8 cellular contexts compared by ENCODE assay signal in the genomic region with DNA sequence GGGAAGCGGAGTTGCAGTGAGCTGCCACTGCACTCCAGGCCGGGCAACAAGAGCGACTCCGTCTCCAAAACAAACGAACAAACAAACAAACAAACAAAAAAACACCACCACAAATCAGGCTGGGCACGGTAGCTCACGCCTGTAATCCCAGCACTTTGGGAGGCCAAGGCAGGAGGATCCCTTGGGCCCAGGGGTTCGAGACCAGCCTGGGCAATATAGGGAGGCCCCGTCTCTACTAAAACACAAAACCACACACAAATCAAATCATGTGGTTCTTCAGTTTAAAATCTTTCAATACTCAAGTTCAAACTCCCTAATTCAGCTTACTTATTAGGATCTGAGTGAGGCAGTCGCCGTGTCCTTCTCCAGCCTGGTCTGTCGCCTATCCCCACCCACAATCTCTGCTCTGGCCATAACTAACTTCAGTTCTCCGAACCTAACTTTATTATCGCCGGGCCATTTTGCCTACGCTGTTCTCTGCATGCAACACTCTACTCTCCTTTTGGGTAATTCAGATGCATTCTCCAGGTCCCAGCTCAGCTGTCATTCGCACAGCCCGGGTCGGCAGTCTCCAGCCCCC. TPM values are rescaled to one million over a fixed set of nuclear protein-coding genes. Genes with fewer than 3 reads are reported as not detected.
A peak's percentile ranks its signal among the peaks of the same experiment; 100 is the strongest.
DNase-seq lines count a peak whose midpoint lies in the region; ATAC-seq lines count a peak whose summit lies in the region.

No MANE protein-coding gene starts in this region.

- H3K9ac ChIP-seq in ES-I3 (ENCODE audit: low read depth, low read length) (peak overlapping the region; percentile 96), iPS-18a (ENCODE audit: low read length) (peak overlapping the region; percentile 78), subcutaneous abdominal adipose tissue (ENCODE audit: low read length in 5 of 5) (peak overlapping the region; percentile 75 to 95 (median 91))

- peak; percentile 16 for ATAC-seq in HG02943 (IDR thresholded peaks at IDR 0.05; ENCODE audit: low read depth, unreplicated experiment)
- ATAC-seq in activated naive CD4-positive, alpha-beta T cell treated with anti-CD3 and anti-CD28 coated beads, Interleukin-2, amount 50 U/mL, for 72 hours = peak in 1 of 2 donors; percentile 32

- H3K9me3 ChIP-seq in ES-I3 (ENCODE audit: control insufficient read depth, insufficient read depth, low read length) (no peaks in the 10 kb centered on the region), iPS-18a (ENCODE audit: control insufficient read depth, low read depth, low read length) (no peaks in the 10 kb centered on the region), subcutaneous abdominal adipose tissue (ENCODE audit: control insufficient read depth in 5 of 5, low read length in 5 of 5) (no peaks in the 10 kb centered on the region)

- H3K36me3 ChIP-seq in ES-I3 (ENCODE audit: insufficient read depth, low read length) (no peaks in the 10 kb centered on the region), iPS-18a (ENCODE audit: control insufficient read depth, low read depth, low read length) (no peaks in the 10 kb centered on the region), subcutaneous abdominal adipose tissue (ENCODE audit: control insufficient read depth in 5 of 5, insufficient read depth in 5 of 5, low read length in 5 of 5) (no peaks in the 10 kb centered on the region)

- H3K4me1 ChIP-seq in ES-I3 (ENCODE audit: insufficient read depth, low read length) (peaks cover 6% of the 10 kb centered on the region; the same call in 1 of the 2 replicates), iPS-18a (ENCODE audit: control insufficient read depth, low read depth, low read length) (peaks cover 5% of the 10 kb centered on the region), subcutaneous abdominal adipose tissue (ENCODE audit: control insufficient read depth in 5 of 5, insufficient read depth in 5 of 5, low read length in 5 of 5) (peaks cover 0 to 29% (median 20%) of the 10 kb centered on the region in 5 donors)

- H3K27ac ChIP-seq in iPS-18a (ENCODE audit: low read length) (no peak overlapping the region), subcutaneous abdominal adipose tissue (ENCODE audit: low read depth, low read length) (peak overlapping the region; percentile 90)

- H3K27ac Mint-ChIP-seq in activated naive CD4-positive, alpha-beta T cell treated with anti-CD3 and anti-CD28 coated beads, Interleukin-2, amount 50 U/mL, for 72 hours = peak overlapping the region; percentile 91 to 98

- H3K9me3 Mint-ChIP-seq in activated naive CD4-positive, alpha-beta T cell treated with anti-CD3 and anti-CD28 coated beads, Interleukin-2, amount 50 U/mL, for 72 hours = no peaks in the 10 kb centered on the region

- H3K27me3 ChIP-seq in iPS-18a (ENCODE audit: control insufficient read depth, insufficient read depth, low read length) (no peaks in the 10 kb centered on the region), subcutaneous abdominal adipose tissue (ENCODE audit: control insufficient read depth in 5 of 5, insufficient read depth in 4 of 5, low read length in 5 of 5) (no peaks in the 10 kb centered on the region)

- peak overlapping the region; percentile 93 for H3K4me3 ChIP-seq in iPS-18a (ENCODE audit: low read length)
- H3K4me3 ChIP-seq in subcutaneous abdominal adipose tissue (ENCODE audit: low read depth in 1 of 5, low read length in 5 of 5) = peak overlapping the region; percentile 85 to 92 (median 90)

- no peak for DNase-seq in activated naive CD4-positive, alpha-beta T cell treated with anti-CD3 and anti-CD28 coated beads, Interleukin-2, amount 50 U/mL, for 72 hours (ENCODE audit: low spot score in 2 of 2)
- no peak for DNase-seq in globus pallidus (ENCODE audit: low spot score)
- DNase-seq in NOMO-1 treated with DMSO at 0.1 percent for 48 hours (lab: John Stamatoyannopoulos, UW; ENCODE audit: unreplicated experiment) = no peak
- DNase-seq in NCI-H2029 treated with DMSO at 0.1 percent for 48 hours (lab: John Stamatoyannopoulos, UW) = no peak

- peaks cover 11 to 15% of the 10 kb centered on the region in 2 donors for H3K36me3 Mint-ChIP-seq in activated naive CD4-positive, alpha-beta T cell treated with anti-CD3 and anti-CD28 coated beads, Interleukin-2, amount 50 U/mL, for 72 hours

RNA-seq across cellular contexts. Expression of gene RTF1, which starts 0.6 kb away (rescaled TPM):
- 10 to 100 TPM; 26.3 to 29.4 TPM for total RNA-seq in activated naive CD4-positive, alpha-beta T cell treated with anti-CD3 and anti-CD28 coated beads, Interleukin-2, amount 50 U/mL, for 72 hours

RNA-seq across cellular contexts. Expression of gene NDUFAF1, which starts 14.0 kb away (rescaled TPM):
- 10 to 100 TPM; 22.4 to 23.8 TPM for total RNA-seq in activated naive CD4-positive, alpha-beta T cell treated with anti-CD3 and anti-CD28 coated beads, Interleukin-2, amount 50 U/mL, for 72 hours
